In the genomic region with DNA sequence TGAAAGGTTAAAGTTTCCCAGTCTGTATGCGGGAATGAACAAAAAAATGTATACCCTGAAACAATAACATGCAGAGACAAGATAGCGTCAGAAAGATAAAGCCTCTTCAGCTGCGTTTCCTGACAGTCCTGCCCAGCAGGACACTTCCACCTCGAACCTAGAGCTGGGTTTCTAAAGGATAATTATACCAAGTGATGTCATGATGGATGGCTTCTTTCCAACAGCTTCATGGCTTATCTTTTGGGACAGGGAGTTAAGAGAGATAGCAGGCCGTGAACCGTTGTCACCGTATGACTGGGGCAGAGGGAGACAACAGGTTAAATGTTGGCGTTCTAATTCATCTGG, we compare ENCODE assay signal across 1 cellular context.
TF ChIP-seq lines count a peak whose summit lies in the region.

No MANE protein-coding gene starts in this region.

TF ChIP-seq in HEK293, 187 proteins besides CTCF, POLR2A, EP300 and RAD21 (continued from another document and continues in another):
- TF ChIP-seq, protein P1, sequence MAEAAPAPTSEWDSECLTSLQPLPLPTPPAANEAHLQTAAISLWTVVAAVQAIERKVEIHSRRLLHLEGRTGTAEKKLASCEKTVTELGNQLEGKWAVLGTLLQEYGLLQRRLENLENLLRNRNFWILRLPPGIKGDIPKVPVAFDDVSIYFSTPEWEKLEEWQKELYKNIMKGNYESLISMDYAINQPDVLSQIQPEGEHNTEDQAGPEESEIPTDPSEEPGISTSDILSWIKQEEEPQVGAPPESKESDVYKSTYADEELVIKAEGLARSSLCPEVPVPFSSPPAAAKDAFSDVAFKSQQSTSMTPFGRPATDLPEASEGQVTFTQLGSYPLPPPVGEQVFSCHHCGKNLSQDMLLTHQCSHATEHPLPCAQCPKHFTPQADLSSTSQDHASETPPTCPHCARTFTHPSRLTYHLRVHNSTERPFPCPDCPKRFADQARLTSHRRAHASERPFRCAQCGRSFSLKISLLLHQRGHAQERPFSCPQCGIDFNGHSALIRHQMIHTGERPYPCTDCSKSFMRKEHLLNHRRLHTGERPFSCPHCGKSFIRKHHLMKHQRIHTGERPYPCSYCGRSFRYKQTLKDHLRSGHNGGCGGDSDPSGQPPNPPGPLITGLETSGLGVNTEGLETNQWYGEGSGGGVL (tag by site-specific recombination; IDR thresholded peaks at IDR 0.05): peak; percentile 62
- TF ChIP-seq YY1 (tag by site-specific recombination; IDR thresholded peaks at IDR 0.05) (no peak), ZNF211 (tag by site-specific recombination; IDR thresholded peaks at IDR 0.05; ENCODE audit: low read depth) (no peak), ZNF549 (tag by site-specific recombination; IDR thresholded peaks at IDR 0.05) (no peak), GLIS2 (tag by site-specific recombination; IDR thresholded peaks at IDR 0.05) (no peak), ZNF629 (tag by site-specific recombination; IDR thresholded peaks at IDR 0.05) (peak; percentile 72), ZNF138 (tag by site-specific recombination; IDR thresholded peaks at IDR 0.05; ENCODE audit: borderline replicate concordance) (no peak), HOXD13 (CRISPR knock-in tag; IDR thresholded peaks at IDR 0.05; ENCODE audit: borderline replicate concordance) (no peak), ZFP41 (tag by site-specific recombination; IDR thresholded peaks at IDR 0.05; ENCODE audit: borderline replicate concordance) (no peak), OSR2 (tag by site-specific recombination; IDR thresholded peaks at IDR 0.05) (peak; percentile 31; the same call in 1 of the 2 replicates), ZNF76 (tag by site-specific recombination; IDR thresholded peaks at IDR 0.05; ENCODE audit: borderline replicate concordance, low read depth) (no peak), ZNF423 (tag by site-specific recombination; IDR thresholded peaks at IDR 0.05) (no peak), ZNF202 (tag by site-specific recombination; IDR thresholded peaks at IDR 0.05; ENCODE audit: borderline replicate concordance) (no peak), ZBTB48 (tag by site-specific recombination; IDR thresholded peaks at IDR 0.05) (no peak), ZBTB21 (tag by site-specific recombination; IDR thresholded peaks at IDR 0.05) (0 out of 2 replicates have a peak, but pooled peaks have one; percentile 31), ZNF529 (tag by site-specific recombination; IDR thresholded peaks at IDR 0.05; ENCODE audit: insufficient replicate concordance) (peak; percentile 12), ZNF366 (tag by site-specific recombination; conservative IDR thresholded peaks at IDR 0.05) (peak; percentile 57), ZNF354C (tag by site-specific recombination; IDR thresholded peaks at IDR 0.05; ENCODE audit: borderline replicate concordance, low read depth) (no peak), ZXDB (tag by site-specific recombination; IDR thresholded peaks at IDR 0.05) (0 out of 2 replicates have a peak, but pooled peaks have one; percentile 31), ZNF16 (tag by site-specific recombination; IDR thresholded peaks at IDR 0.05; ENCODE audit: low read depth) (no peak), ZNF394 (tag by site-specific recombination; IDR thresholded peaks at IDR 0.05; ENCODE audit: borderline replicate concordance) (0 out of 2 replicates have a peak, but pooled peaks have one; percentile 21), ZNF302 (tag by site-specific recombination; IDR thresholded peaks at IDR 0.05; ENCODE audit: low read depth) (no peak), ZSCAN23 (tag by site-specific recombination; IDR thresholded peaks at IDR 0.05) (0 out of 2 replicates have a peak, but pooled peaks have one; percentile 33), ZNF623 (tag by site-specific recombination; IDR thresholded peaks at IDR 0.05) (no peak), ZNF501 (tag by site-specific recombination; IDR thresholded peaks at IDR 0.05) (peak; percentile 28; the same call in 1 of the 2 replicates), ZNF658 (tag by site-specific recombination; IDR thresholded peaks at IDR 0.05) (no peak)
- TF ChIP-seq, protein P2, sequence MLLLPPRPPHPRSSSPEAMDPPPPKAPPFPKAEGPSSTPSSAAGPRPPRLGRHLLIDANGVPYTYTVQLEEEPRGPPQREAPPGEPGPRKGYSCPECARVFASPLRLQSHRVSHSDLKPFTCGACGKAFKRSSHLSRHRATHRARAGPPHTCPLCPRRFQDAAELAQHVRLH (tag by site-specific recombination; IDR thresholded peaks at IDR 0.05): no peak
- TF ChIP-seq, protein P3, sequence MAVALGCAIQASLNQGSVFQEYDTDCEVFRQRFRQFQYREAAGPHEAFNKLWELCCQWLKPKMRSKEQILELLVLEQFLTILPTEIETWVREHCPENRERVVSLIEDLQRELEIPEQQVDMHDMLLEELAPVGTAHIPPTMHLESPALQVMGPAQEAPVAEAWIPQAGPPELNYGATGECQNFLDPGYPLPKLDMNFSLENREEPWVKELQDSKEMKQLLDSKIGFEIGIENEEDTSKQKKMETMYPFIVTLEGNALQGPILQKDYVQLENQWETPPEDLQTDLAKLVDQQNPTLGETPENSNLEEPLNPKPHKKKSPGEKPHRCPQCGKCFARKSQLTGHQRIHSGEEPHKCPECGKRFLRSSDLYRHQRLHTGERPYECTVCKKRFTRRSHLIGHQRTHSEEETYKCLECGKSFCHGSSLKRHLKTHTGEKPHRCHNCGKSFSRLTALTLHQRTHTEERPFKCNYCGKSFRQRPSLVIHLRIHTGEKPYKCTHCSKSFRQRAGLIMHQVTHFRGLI (tag by site-specific recombination; IDR thresholded peaks at IDR 0.05): no peak
- TF ChIP-seq, protein P4, sequence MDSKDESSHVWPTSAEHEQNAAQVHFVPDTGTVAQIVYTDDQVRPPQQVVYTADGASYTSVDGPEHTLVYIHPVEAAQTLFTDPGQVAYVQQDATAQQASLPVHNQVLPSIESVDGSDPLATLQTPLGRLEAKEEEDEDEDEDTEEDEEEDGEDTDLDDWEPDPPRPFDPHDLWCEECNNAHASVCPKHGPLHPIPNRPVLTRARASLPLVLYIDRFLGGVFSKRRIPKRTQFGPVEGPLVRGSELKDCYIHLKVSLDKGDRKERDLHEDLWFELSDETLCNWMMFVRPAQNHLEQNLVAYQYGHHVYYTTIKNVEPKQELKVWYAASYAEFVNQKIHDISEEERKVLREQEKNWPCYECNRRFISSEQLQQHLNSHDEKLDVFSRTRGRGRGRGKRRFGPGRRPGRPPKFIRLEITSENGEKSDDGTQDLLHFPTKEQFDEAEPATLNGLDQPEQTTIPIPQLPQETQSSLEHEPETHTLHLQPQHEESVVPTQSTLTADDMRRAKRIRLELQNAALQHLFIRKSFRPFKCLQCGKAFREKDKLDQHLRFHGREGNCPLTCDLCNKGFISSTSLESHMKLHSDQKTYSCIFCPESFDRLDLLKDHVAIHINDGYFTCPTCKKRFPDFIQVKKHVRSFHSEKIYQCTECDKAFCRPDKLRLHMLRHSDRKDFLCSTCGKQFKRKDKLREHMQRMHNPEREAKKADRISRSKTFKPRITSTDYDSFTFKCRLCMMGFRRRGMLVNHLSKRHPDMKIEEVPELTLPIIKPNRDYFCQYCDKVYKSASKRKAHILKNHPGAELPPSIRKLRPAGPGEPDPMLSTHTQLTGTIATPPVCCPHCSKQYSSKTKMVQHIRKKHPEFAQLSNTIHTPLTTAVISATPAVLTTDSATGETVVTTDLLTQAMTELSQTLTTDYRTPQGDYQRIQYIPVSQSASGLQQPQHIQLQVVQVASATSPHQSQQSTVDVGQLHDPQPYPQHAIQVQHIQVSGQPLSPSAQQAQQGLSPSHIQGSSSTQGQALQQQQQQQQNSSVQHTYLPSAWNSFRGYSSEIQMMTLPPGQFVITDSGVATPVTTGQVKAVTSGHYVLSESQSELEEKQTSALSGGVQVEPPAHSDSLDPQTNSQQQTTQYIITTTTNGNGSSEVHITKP (tag by site-specific recombination; IDR thresholded peaks at IDR 0.05): peak; percentile 68
- TF ChIP-seq, protein P5, sequence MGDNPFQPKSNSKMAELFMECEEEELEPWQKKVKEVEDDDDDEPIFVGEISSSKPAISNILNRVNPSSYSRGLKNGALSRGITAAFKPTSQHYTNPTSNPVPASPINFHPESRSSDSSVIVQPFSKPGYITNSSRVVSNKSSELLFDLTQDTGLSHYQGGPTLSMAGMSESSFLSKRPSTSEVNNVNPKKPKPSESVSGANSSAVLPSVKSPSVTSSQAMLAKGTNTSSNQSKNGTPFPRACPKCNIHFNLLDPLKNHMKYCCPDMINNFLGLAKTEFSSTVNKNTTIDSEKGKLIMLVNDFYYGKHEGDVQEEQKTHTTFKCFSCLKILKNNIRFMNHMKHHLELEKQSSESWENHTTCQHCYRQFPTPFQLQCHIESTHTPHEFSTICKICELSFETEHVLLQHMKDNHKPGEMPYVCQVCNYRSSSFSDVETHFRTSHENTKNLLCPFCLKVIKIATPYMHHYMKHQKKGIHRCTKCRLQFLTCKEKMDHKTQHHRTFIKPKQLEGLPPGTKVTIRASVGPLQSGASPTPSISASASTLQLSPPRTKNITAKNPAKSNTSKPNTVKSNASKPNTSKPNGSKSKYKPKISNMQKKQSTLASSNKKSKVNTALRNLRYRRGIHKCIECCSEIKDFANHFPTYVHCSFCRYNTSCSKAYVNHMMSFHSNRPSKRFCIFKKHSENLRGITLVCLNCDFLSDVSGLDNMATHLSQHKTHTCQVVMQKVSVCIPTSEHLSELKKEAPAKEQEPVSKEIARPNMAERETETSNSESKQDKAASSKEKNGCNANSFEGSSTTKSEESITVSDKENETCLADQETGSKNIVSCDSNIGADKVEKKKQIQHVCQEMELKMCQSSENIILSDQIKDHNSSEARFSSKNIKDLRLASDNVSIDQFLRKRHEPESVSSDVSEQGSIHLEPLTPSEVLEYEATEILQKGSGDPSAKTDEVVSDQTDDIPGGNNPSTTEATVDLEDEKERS (tag by site-specific recombination; IDR thresholded peaks at IDR 0.05): no peak
- TF ChIP-seq, protein P6, sequence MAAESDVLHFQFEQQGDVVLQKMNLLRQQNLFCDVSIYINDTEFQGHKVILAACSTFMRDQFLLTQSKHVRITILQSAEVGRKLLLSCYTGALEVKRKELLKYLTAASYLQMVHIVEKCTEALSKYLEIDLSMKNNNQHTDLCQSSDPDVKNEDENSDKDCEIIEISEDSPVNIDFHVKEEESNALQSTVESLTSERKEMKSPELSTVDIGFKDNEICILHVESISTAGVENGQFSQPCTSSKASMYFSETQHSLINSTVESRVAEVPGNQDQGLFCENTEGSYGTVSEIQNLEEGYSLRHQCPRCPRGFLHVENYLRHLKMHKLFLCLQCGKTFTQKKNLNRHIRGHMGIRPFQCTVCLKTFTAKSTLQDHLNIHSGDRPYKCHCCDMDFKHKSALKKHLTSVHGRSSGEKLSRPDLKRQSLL (tag by site-specific recombination; IDR thresholded peaks at IDR 0.05): no peak
- TF ChIP-seq, protein P7, sequence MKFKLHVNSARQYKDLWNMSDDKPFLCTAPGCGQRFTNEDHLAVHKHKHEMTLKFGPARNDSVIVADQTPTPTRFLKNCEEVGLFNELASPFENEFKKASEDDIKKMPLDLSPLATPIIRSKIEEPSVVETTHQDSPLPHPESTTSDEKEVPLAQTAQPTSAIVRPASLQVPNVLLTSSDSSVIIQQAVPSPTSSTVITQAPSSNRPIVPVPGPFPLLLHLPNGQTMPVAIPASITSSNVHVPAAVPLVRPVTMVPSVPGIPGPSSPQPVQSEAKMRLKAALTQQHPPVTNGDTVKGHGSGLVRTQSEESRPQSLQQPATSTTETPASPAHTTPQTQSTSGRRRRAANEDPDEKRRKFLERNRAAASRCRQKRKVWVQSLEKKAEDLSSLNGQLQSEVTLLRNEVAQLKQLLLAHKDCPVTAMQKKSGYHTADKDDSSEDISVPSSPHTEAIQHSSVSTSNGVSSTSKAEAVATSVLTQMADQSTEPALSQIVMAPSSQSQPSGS (tag by site-specific recombination; IDR thresholded peaks at IDR 0.05; ENCODE audit: low read depth): peak; percentile 55; the same call in 1 of the 2 replicates
- TF ChIP-seq, protein P8, sequence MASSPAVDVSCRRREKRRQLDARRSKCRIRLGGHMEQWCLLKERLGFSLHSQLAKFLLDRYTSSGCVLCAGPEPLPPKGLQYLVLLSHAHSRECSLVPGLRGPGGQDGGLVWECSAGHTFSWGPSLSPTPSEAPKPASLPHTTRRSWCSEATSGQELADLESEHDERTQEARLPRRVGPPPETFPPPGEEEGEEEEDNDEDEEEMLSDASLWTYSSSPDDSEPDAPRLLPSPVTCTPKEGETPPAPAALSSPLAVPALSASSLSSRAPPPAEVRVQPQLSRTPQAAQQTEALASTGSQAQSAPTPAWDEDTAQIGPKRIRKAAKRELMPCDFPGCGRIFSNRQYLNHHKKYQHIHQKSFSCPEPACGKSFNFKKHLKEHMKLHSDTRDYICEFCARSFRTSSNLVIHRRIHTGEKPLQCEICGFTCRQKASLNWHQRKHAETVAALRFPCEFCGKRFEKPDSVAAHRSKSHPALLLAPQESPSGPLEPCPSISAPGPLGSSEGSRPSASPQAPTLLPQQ (tag by site-specific recombination; IDR thresholded peaks at IDR 0.05): peak; percentile 67; the same call in 1 of the 2 replicates
- TF ChIP-seq, protein P9, sequence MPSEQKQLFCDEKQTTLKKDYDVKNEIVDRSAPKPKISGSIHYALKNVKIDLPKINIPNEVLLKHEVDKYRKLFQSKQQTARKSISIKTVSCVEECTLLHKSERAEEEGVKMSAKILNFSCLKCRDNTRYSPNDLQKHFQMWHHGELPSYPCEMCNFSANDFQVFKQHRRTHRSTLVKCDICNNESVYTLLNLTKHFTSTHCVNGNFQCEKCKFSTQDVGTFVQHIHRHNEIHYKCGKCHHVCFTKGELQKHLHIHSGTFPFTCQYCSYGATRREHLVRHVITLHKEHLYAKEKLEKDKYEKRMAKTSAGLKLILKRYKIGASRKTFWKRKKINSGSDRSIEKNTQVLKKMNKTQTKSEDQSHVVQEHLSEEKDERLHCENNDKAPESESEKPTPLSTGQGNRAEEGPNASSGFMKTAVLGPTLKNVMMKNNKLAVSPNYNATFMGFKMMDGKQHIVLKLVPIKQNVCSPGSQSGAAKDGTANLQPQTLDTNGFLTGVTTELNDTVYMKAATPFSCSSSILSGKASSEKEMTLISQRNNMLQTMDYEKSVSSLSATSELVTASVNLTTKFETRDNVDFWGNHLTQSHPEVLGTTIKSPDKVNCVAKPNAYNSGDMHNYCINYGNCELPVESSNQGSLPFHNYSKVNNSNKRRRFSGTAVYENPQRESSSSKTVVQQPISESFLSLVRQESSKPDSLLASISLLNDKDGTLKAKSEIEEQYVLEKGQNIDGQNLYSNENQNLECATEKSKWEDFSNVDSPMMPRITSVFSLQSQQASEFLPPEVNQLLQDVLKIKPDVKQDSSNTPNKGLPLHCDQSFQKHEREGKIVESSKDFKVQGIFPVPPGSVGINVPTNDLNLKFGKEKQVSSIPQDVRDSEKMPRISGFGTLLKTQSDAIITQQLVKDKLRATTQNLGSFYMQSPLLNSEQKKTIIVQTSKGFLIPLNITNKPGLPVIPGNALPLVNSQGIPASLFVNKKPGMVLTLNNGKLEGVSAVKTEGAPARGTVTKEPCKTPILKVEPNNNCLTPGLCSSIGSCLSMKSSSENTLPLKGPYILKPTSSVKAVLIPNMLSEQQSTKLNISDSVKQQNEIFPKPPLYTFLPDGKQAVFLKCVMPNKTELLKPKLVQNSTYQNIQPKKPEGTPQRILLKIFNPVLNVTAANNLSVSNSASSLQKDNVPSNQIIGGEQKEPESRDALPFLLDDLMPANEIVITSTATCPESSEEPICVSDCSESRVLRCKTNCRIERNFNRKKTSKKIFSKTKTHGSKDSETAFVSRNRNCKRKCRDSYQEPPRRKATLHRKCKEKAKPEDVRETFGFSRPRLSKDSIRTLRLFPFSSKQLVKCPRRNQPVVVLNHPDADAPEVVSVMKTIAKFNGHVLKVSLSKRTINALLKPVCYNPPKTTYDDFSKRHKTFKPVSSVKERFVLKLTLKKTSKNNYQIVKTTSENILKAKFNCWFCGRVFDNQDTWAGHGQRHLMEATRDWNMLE (tag by site-specific recombination; conservative IDR thresholded peaks at IDR 0.05; ENCODE audit: low read depth): peak; percentile 35; the same call in 1 of the 2 replicates
